8 cellular contexts compared by ENCODE assay signal in genomic region chr4:140373328-140374129, GRCh38.
DNase-seq lines count a peak whose midpoint lies in the region; ATAC-seq, FAIRE-seq and TF ChIP-seq lines count a peak whose summit lies in the region.

TSS of gene SCOC (plus strand) at chr4:140373646. CDS start at chr4:140379171, 5,525 bp downstream.

- peak; percentile 61 for TF ChIP-seq POLR2A in GM19193 (IDR thresholded peaks at IDR 0.05; ENCODE audit: extremely low read depth, insufficient read depth, insufficient read length)

- peak; percentile 94 for FAIRE-seq in colon (lab: Jason Lieb, UNC)

- peak; percentile 98 for ATAC-seq in HG03439 (IDR thresholded peaks at IDR 0.05; ENCODE audit: unreplicated experiment)

- DNase-seq in AML-193 (lab: John Stamatoyannopoulos, UW) (peak; percentile 96 to 97), NCI-H510A treated with DMSO at 0.1 percent for 48 hours (lab: John Stamatoyannopoulos, UW) (peak; percentile 96), kidney tubule cell (ENCODE audit: low spot score) (peak; percentile 100)
- DNase-seq in activated CD4-positive, alpha-beta T cell treated with anti-CD3 and anti-CD28 coated beads for 48 hours = peak; percentile 98
- peak; percentile 85 to 96 (median 93) for DNase-seq in stimulated activated CD4-positive, alpha-beta T cell treated with anti-CD3 and anti-CD28 coated beads, Interleukin-1b, Interleukin-23, amount 100 ng/mL, for 24 hours (ENCODE audit: low read depth in 4 of 4, low spot score in 1 of 4)

Comparison
In these comparisons a context has a peak if more than half of its experiments do, and no peak if none do; other contexts are left out.
1. Peak in every context shown above with its lines: DNase-seq and ATAC-seq.